In genomic region chr5:82422751-82423181, GRCh38 we compare ENCODE assay signal across 1 cellular context.
TF ChIP-seq lines count a peak whose summit lies in the region.

No MANE protein-coding gene starts in this region.

TF ChIP-seq in K562, 482 proteins besides CTCF, POLR2A, EP300 and RAD21 (continued from another document and continues in another):
- TF ChIP-seq ZBTB40 (IDR thresholded peaks at IDR 0.05): peak; percentile 32; the same call in 1 of the 2 replicates
- no peak for TF ChIP-seq ZBTB40 (CRISPR knock-in tag; IDR thresholded peaks at IDR 0.05)
- TF ChIP-seq FOXK2 (conservative IDR thresholded peaks at IDR 0.05 in 1 of 2, IDR thresholded peaks at IDR 0.05 in 1 of 2; ENCODE audit: low read depth in 2 of 2): peak; percentile 90 to 94
- TF ChIP-seq FOSL1 (tag; conservative IDR thresholded peaks at IDR 0.05): peak; percentile 37; the same call in 1 of the 2 replicates
- TF ChIP-seq NR2C2 (CRISPR knock-in tag; IDR thresholded peaks at IDR 0.05): no peak
- peak; percentile 30; the same call in 1 of the 2 replicates for TF ChIP-seq NR2C2 (tag; IDR thresholded peaks at IDR 0.05)
- TF ChIP-seq GATA2 (CRISPR knock-in tag; IDR thresholded peaks at IDR 0.05): peak; percentile 37; the same call in 1 of the 2 replicates
- no peak for TF ChIP-seq ETS2 (tag; IDR thresholded peaks at IDR 0.05; ENCODE audit: borderline replicate concordance, poor library complexity, severe bottlenecking)
- peak; percentile 36; the same call in 1 of the 2 replicates for TF ChIP-seq NBN (IDR thresholded peaks at IDR 0.05; ENCODE audit: low read depth)
- TF ChIP-seq PRPF4 (IDR thresholded peaks at IDR 0.05; ENCODE audit: insufficient read depth, low read depth, low read length, poor library complexity, severe bottlenecking): no peak
- TF ChIP-seq TEAD4 (IDR thresholded peaks at IDR 0.05; ENCODE audit: low read length): peak; percentile 52; the same call in 1 of the 2 replicates
- no peak for TF ChIP-seq TEAD4 (CRISPR knock-in tag; IDR thresholded peaks at IDR 0.05; ENCODE audit: borderline replicate concordance)
- peak; percentile 63 for TF ChIP-seq ZNF316 (IDR thresholded peaks at IDR 0.05)
- TF ChIP-seq ATF7 (IDR thresholded peaks at IDR 0.05): peak; percentile 88
- no peak for TF ChIP-seq ARID4B (CRISPR knock-in tag; IDR thresholded peaks at IDR 0.05)
- TF ChIP-seq CBX3 (IDR thresholded peaks at IDR 0.05; ENCODE audit: borderline replicate concordance in 1 of 2, low read length in 2 of 2): 0 out of 3 replicates have a peak, but pooled peaks of 1 of the 2 experiments have one; percentile 31
- TF ChIP-seq ZBTB7A (IDR thresholded peaks at IDR 0.05; ENCODE audit: borderline replicate concordance, control insufficient read depth, low read depth, low read length): no peak
- TF ChIP-seq DEAF1 (CRISPR knock-in tag; IDR thresholded peaks at IDR 0.05): no peak
- TF ChIP-seq SMARCE1 (IDR thresholded peaks at IDR 0.05): peak; percentile 59; the same call in 1 of the 2 replicates
- TF ChIP-seq, protein P1, sequence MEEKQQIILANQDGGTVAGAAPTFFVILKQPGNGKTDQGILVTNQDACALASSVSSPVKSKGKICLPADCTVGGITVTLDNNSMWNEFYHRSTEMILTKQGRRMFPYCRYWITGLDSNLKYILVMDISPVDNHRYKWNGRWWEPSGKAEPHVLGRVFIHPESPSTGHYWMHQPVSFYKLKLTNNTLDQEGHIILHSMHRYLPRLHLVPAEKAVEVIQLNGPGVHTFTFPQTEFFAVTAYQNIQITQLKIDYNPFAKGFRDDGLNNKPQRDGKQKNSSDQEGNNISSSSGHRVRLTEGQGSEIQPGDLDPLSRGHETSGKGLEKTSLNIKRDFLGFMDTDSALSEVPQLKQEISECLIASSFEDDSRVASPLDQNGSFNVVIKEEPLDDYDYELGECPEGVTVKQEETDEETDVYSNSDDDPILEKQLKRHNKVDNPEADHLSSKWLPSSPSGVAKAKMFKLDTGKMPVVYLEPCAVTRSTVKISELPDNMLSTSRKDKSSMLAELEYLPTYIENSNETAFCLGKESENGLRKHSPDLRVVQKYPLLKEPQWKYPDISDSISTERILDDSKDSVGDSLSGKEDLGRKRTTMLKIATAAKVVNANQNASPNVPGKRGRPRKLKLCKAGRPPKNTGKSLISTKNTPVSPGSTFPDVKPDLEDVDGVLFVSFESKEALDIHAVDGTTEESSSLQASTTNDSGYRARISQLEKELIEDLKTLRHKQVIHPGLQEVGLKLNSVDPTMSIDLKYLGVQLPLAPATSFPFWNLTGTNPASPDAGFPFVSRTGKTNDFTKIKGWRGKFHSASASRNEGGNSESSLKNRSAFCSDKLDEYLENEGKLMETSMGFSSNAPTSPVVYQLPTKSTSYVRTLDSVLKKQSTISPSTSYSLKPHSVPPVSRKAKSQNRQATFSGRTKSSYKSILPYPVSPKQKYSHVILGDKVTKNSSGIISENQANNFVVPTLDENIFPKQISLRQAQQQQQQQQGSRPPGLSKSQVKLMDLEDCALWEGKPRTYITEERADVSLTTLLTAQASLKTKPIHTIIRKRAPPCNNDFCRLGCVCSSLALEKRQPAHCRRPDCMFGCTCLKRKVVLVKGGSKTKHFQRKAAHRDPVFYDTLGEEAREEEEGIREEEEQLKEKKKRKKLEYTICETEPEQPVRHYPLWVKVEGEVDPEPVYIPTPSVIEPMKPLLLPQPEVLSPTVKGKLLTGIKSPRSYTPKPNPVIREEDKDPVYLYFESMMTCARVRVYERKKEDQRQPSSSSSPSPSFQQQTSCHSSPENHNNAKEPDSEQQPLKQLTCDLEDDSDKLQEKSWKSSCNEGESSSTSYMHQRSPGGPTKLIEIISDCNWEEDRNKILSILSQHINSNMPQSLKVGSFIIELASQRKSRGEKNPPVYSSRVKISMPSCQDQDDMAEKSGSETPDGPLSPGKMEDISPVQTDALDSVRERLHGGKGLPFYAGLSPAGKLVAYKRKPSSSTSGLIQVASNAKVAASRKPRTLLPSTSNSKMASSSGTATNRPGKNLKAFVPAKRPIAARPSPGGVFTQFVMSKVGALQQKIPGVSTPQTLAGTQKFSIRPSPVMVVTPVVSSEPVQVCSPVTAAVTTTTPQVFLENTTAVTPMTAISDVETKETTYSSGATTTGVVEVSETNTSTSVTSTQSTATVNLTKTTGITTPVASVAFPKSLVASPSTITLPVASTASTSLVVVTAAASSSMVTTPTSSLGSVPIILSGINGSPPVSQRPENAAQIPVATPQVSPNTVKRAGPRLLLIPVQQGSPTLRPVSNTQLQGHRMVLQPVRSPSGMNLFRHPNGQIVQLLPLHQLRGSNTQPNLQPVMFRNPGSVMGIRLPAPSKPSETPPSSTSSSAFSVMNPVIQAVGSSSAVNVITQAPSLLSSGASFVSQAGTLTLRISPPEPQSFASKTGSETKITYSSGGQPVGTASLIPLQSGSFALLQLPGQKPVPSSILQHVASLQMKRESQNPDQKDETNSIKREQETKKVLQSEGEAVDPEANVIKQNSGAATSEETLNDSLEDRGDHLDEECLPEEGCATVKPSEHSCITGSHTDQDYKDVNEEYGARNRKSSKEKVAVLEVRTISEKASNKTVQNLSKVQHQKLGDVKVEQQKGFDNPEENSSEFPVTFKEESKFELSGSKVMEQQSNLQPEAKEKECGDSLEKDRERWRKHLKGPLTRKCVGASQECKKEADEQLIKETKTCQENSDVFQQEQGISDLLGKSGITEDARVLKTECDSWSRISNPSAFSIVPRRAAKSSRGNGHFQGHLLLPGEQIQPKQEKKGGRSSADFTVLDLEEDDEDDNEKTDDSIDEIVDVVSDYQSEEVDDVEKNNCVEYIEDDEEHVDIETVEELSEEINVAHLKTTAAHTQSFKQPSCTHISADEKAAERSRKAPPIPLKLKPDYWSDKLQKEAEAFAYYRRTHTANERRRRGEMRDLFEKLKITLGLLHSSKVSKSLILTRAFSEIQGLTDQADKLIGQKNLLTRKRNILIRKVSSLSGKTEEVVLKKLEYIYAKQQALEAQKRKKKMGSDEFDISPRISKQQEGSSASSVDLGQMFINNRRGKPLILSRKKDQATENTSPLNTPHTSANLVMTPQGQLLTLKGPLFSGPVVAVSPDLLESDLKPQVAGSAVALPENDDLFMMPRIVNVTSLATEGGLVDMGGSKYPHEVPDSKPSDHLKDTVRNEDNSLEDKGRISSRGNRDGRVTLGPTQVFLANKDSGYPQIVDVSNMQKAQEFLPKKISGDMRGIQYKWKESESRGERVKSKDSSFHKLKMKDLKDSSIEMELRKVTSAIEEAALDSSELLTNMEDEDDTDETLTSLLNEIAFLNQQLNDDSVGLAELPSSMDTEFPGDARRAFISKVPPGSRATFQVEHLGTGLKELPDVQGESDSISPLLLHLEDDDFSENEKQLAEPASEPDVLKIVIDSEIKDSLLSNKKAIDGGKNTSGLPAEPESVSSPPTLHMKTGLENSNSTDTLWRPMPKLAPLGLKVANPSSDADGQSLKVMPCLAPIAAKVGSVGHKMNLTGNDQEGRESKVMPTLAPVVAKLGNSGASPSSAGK (IDR thresholded peaks at IDR 0.05): peak; percentile 42; the same call in 1 of the 2 replicates
- TF ChIP-seq ZEB2 (IDR thresholded peaks at IDR 0.05): peak; percentile 59; the same call in 1 of the 2 replicates
- TF ChIP-seq ATF1 (CRISPR knock-in tag; IDR thresholded peaks at IDR 0.05): no peak
- 0 out of 2 replicates have a peak, but pooled peaks have one; percentile 19 for TF ChIP-seq ATF1 (tag; IDR thresholded peaks at IDR 0.05)
- no peak for TF ChIP-seq DIDO1 (tag; IDR thresholded peaks at IDR 0.05; ENCODE audit: low read depth)
- TF ChIP-seq DACH1 (IDR thresholded peaks at IDR 0.05; ENCODE audit: partially characterized antibody): peak; percentile 83
- TF ChIP-seq MTA1 (IDR thresholded peaks at IDR 0.05; ENCODE audit: borderline replicate concordance): peak; percentile 70; the same call in 1 of the 2 replicates
